In genomic region chr2:28360066-28360741, GRCh38 we compare ENCODE assay signal across 13 cellular contexts. TPM values are rescaled to one million over a fixed set of nuclear protein-coding genes. Genes with fewer than 3 reads are reported as not detected.
DNase-seq lines count a peak whose midpoint lies in the region; ATAC-seq and TF ChIP-seq lines count a peak whose summit lies in the region.
"Had no signal": no experiment of that assay in that cellular context is flagged by ENCODE, and none has a peak within 500 bp of the region (broad histone marks: within the 10 kb centered on the region; RNA-seq: fewer than 3 reads in every experiment).

No MANE protein-coding gene starts in this region.

- TF ChIP-seq CTCF in brain (conservative IDR thresholded peaks at IDR 0.05), result no peak
- no peak for TF ChIP-seq CTCF in gastrocnemius medialis (IDR thresholded peaks at IDR 0.05 in 4 of 5, conservative IDR thresholded peaks at IDR 0.05 in 1 of 5)
- TF ChIP-seq CTCF in WTC11 (IDR thresholded peaks at IDR 0.05), result no peak
- no peak for TF ChIP-seq CTCF in brain microvascular endothelial cell (IDR thresholded peaks at IDR 0.05; ENCODE audit: low read depth, low read length, missing control alignments)

- H3K4me1 ChIP-seq in gastrocnemius medialis, result peaks cover 20 to 22% of the 10 kb centered on the region in 2 donors

- H3K36me3 Mint-ChIP-seq in brain, result no peaks in the 10 kb centered on the region
- H3K36me3 Mint-ChIP-seq in WTC11, result no peaks in the 10 kb centered on the region

- ATAC-seq in gastrocnemius medialis, result no peak
- no peak for ATAC-seq in WTC11

- TF ChIP-seq POLR2A in gastrocnemius medialis (IDR thresholded peaks at IDR 0.05), result no peak

- peak overlapping the region in 3 of 4 donors; percentile 30 to 52 (median 33) for H3K27ac ChIP-seq in gastrocnemius medialis
- no peak overlapping the region for H3K27ac ChIP-seq in brain microvascular endothelial cell
- H3K27ac ChIP-seq: 22Rv1 had no signal

- H3K27me3 ChIP-seq in gastrocnemius medialis (no peaks in the 10 kb centered on the region), brain microvascular endothelial cell (replicated peaks) (no peaks in the 10 kb centered on the region)

- H3K27ac Mint-ChIP-seq in brain (peak overlapping the region in 3 of 5 experiments; percentile 42 to 92 (median 63)), WTC11 (no peak overlapping the region)

- CTCF ChIA-PET in WTC11 (lab: Charles Lee), result interaction anchor here (1.8 kb wide), 1 partner anchor 637 kb away, joined by 4 read pairs; no protein-coding TSS in a partner anchor

- H3K9me3 Mint-ChIP-seq in brain (no peaks in the 10 kb centered on the region), WTC11 (no peaks in the 10 kb centered on the region)
- H3K9me3 Mint-ChIP-seq: activated B cell treated with CpG ODN at 0.5 μM for 24 hours had no signal

- H3K4me3 ChIP-seq in gastrocnemius medialis (no peak overlapping the region), brain microvascular endothelial cell (ENCODE audit: low read depth, low read length) (no peak overlapping the region)

- H3K4me3 Mint-ChIP-seq in brain (no peak overlapping the region), WTC11 (no peak overlapping the region)

- H3K27me3 Mint-ChIP-seq in brain (peaks cover 11% of the 10 kb centered on the region), WTC11 (ENCODE audit: low read depth) (peaks cover 6% of the 10 kb centered on the region; the same call in 1 of the 2 replicates)
- H3K27me3 Mint-ChIP-seq: activated B cell treated with CpG ODN at 0.5 μM for 24 hours had no signal

- H3K4me1 Mint-ChIP-seq in brain (peaks cover 55% of the 10 kb centered on the region), WTC11 (peaks cover 17% of the 10 kb centered on the region)

- peak; percentile 80 for DNase-seq in SIG-M5 treated with dmso at 0.1 percent for 504 hours (lab: John Stamatoyannopoulos, UW; ENCODE audit: unreplicated experiment)
- no peak for DNase-seq in SIG-M5 (lab: John Stamatoyannopoulos, UW)
- peak; percentile 45 to 60 for DNase-seq in NOMO-1 (lab: John Stamatoyannopoulos, UW; ENCODE audit: unreplicated experiment in 2 of 2)
- DNase-seq in gastrocnemius medialis, result no peak
- no peak for DNase-seq in WTC11 (ENCODE audit: low spot score)
- DNase-seq in DMS79 (lab: John Stamatoyannopoulos, UW), result no peak
- DNase-seq in brain microvascular endothelial cell, result no peak
- DNase-seq: DMS79 treated with DMSO at 0.1 percent for 48 hours, NCI-H2029 treated with DMSO at 0.1 percent for 48 hours, retina had no signal

- H3K9me3 ChIP-seq in gastrocnemius medialis, result no peaks in the 10 kb centered on the region

- intact Hi-C loops in gastrocnemius medialis (cut with DNase I; ENCODE audit: low total_unique reads), result no loop called here

- H3K36me3 ChIP-seq in gastrocnemius medialis (no peaks in the 10 kb centered on the region), brain microvascular endothelial cell (replicated peaks) (no peaks in the 10 kb centered on the region)

- in situ Hi-C loops in gastrocnemius medialis (cut with MboI; ENCODE audit: low sequenced_read_pairs in 4 of 4), result no loop called here
- in situ Hi-C loops in brain microvascular endothelial cell (cut with HindIII; ENCODE audit: low pct_ligation_motif_present, low sequenced_read_pairs), result no loop called here

- POLR2A ChIA-PET in WTC11 (lab: Charles Lee), result no interaction called here

TF ChIP-seq in WTC11, 78 proteins besides CTCF, POLR2A, EP300 and RAD21:
- TF ChIP-seq MXD4 (CRISPR knock-in tag; IDR thresholded peaks at IDR 0.05; ENCODE audit: borderline replicate concordance), result no peak
- no peak for TF ChIP-seq ERG (CRISPR knock-in tag; IDR thresholded peaks at IDR 0.05)

RNA-seq across cellular contexts. Expression of gene FOSL2, which starts 32.5 kb away (rescaled TPM):
- polyA plus RNA-seq in brain (ENCODE audit: insufficient read depth, low read depth, low replicate concordance), result 13.7 TPM
- total RNA-seq in gastrocnemius medialis (100 to 1,000 TPM; 193 to 214 (median 210) TPM), WTC11 (2021) (3.9 to 4.5 TPM (median 4.0 TPM) in 3 replicates)

Comparison
In these comparisons a context has a peak if more than half of its experiments do, and no peak if none do; other contexts are left out.
1. DNase-seq: peak in SIG-M5 treated with dmso at 0.1 percent for 504 hours (single experiment) and NOMO-1 (2 of 2); none in SIG-M5 (single experiment), gastrocnemius medialis (0 of 2), WTC11 (single experiment), DMS79 (single experiment) and brain microvascular endothelial cell (single experiment).
2. RNA of gene FOSL2, which starts 32.5 kb away (total RNA-seq): 193 to 214 TPM in gastrocnemius medialis; 3.9 to 4.5 TPM in WTC11; every median in the first group is over 10 times any median in the second.